ENCODE assay signal across 12 cellular contexts in genomic region chr12:53461059-53461458, GRCh38. TPM values are rescaled to one million over a fixed set of nuclear protein-coding genes. Genes with fewer than 3 reads are reported as not detected.
DNase-seq lines count a peak whose midpoint lies in the region; ATAC-seq and TF ChIP-seq lines count a peak whose summit lies in the region.
"Had no signal": no experiment of that assay in that cellular context is flagged by ENCODE, and none has a peak within 500 bp of the region (broad histone marks: within the 10 kb centered on the region; RNA-seq: fewer than 3 reads in every experiment).

No MANE protein-coding gene starts in this region.

- H3K9me3 ChIP-seq in heart right ventricle (no peaks in the 10 kb centered on the region), skeletal muscle tissue (ENCODE audit: control insufficient read depth in 3 of 3, low read length in 3 of 3) (no peaks in the 10 kb centered on the region)
- H3K9me3 ChIP-seq: ovary, thoracic aorta had no signal

- POLR2A ChIA-PET in activated CD4-positive, alpha-beta memory T cell treated with anti-CD3 and anti-CD28 coated beads, Interleukin-2, amount 10 ng/mL, durations not matched to agents 7 days and 5 days (lab: Charles Lee): interaction anchor here (1.2 to 16.7 kb wide), 2 partner anchors 13 to 31 kb away, joined by 4 to 281 read pairs; no protein-coding TSS in a partner anchor

- WGBS in heart right ventricle, 2 donors: 41 to 53% methylated on average over 3 of the region's 3 CpGs

- peak overlapping the region; percentile 58 to 63 (median 62) for H3K9ac ChIP-seq in skeletal muscle tissue (ENCODE audit: low read depth in 1 of 3, low read length in 3 of 3)

- DNase-seq in activated naive CD4-positive, alpha-beta T cell treated with anti-CD3 and anti-CD28 coated beads, Interleukin-2, amount 50 U/mL, for 16 hours: no peak
- DNase-seq in activated CD4-positive, alpha-beta memory T cell treated with anti-CD3 and anti-CD28 coated beads, Interleukin-2, amount 10 ng/mL, durations not matched to agents 7 days and 5 days: peak; percentile 11
- DNase-seq in heart right ventricle (peak in 1 of 2 donors; percentile 79), cerebellum (ENCODE audit: low spot score) (no peak), NCI-H345 treated with DMSO at 0.1 percent for 48 hours (lab: John Stamatoyannopoulos, UW; ENCODE audit: unreplicated experiment) (no peak)
- DNase-seq: HCEC 1CT, ovary had no signal

- ATAC-seq in heart right ventricle: peak; percentile 67 to 94 (median 86)
- no peak for ATAC-seq in GM21737 (IDR thresholded peaks at IDR 0.05; ENCODE audit: unreplicated experiment)

- intact Hi-C loops in heart right ventricle (cut with DNase I): no loop called here

- CTCF ChIA-PET in activated CD4-positive, alpha-beta memory T cell treated with anti-CD3 and anti-CD28 coated beads, Interleukin-2, amount 10 ng/mL, durations not matched to agents 7 days and 5 days (lab: Charles Lee): no interaction called here

- H3K27me3 Mint-ChIP-seq in activated naive CD4-positive, alpha-beta T cell treated with anti-CD3 and anti-CD28 coated beads, Interleukin-2, amount 50 U/mL, for 24 hours: no peaks in the 10 kb centered on the region
- H3K27me3 Mint-ChIP-seq in activated CD4-positive, alpha-beta memory T cell treated with anti-CD3 and anti-CD28 coated beads, Interleukin-2, amount 10 ng/mL, durations not matched to agents 7 days and 5 days: no peaks in the 10 kb centered on the region

- peak overlapping the region in 8 of 10 donors; percentile 29 to 75 (median 62) for H3K27ac ChIP-seq in heart right ventricle
- H3K27ac ChIP-seq in skeletal muscle tissue (ENCODE audit: low read depth, low read length): peak overlapping the region; percentile 78
- H3K27ac ChIP-seq: ovary, thoracic aorta had no signal

- H3K4me3 ChIP-seq in heart right ventricle (no peak overlapping the region), skeletal muscle tissue (ENCODE audit: low read length in 3 of 3) (peak overlapping the region in 2 of 3 donors; percentile 41 to 46)
- H3K4me3 ChIP-seq: ovary, thoracic aorta had no signal

- peaks cover 52% of the 10 kb centered on the region for H3K4me1 Mint-ChIP-seq in activated naive CD4-positive, alpha-beta T cell treated with anti-CD3 and anti-CD28 coated beads, Interleukin-2, amount 50 U/mL, for 24 hours
- peaks cover 45% of the 10 kb centered on the region for H3K4me1 Mint-ChIP-seq in activated CD4-positive, alpha-beta memory T cell treated with anti-CD3 and anti-CD28 coated beads, Interleukin-2, amount 10 ng/mL, durations not matched to agents 7 days and 5 days

- no peaks in the 10 kb centered on the region for H3K9me3 Mint-ChIP-seq in activated naive CD4-positive, alpha-beta T cell treated with anti-CD3 and anti-CD28 coated beads, Interleukin-2, amount 50 U/mL, for 24 hours
- no peaks in the 10 kb centered on the region for H3K9me3 Mint-ChIP-seq in activated CD4-positive, alpha-beta memory T cell treated with anti-CD3 and anti-CD28 coated beads, Interleukin-2, amount 10 ng/mL, durations not matched to agents 7 days and 5 days

- H3K36me3 Mint-ChIP-seq in activated naive CD4-positive, alpha-beta T cell treated with anti-CD3 and anti-CD28 coated beads, Interleukin-2, amount 50 U/mL, for 24 hours: peaks cover 39% of the 10 kb centered on the region
- H3K36me3 Mint-ChIP-seq in activated CD4-positive, alpha-beta memory T cell treated with anti-CD3 and anti-CD28 coated beads, Interleukin-2, amount 10 ng/mL, durations not matched to agents 7 days and 5 days (ENCODE audit: low read depth): peaks cover 90% of the 10 kb centered on the region

- peaks cover 6 to 75% (median 56%) of the 10 kb centered on the region in 9 donors for H3K4me1 ChIP-seq in heart right ventricle
- peaks cover 65 to 81% (median 65%) of the 10 kb centered on the region in 3 donors for H3K4me1 ChIP-seq in skeletal muscle tissue (ENCODE audit: control insufficient read depth in 3 of 3, insufficient read depth in 3 of 3, low read length in 3 of 3)

- H3K27me3 ChIP-seq in heart right ventricle (no peaks in the 10 kb centered on the region), skeletal muscle tissue (ENCODE audit: control insufficient read depth in 3 of 3, insufficient read depth in 3 of 3, low read length in 3 of 3) (no peaks in the 10 kb centered on the region)
- H3K27me3 ChIP-seq: ovary had no signal

- H3K4me3 Mint-ChIP-seq in activated naive CD4-positive, alpha-beta T cell treated with anti-CD3 and anti-CD28 coated beads, Interleukin-2, amount 50 U/mL, for 24 hours: peak overlapping the region; percentile 6
- H3K4me3 Mint-ChIP-seq in activated CD4-positive, alpha-beta memory T cell treated with anti-CD3 and anti-CD28 coated beads, Interleukin-2, amount 10 ng/mL, durations not matched to agents 7 days and 5 days: no peak overlapping the region

- TF ChIP-seq CTCF in heart right ventricle (IDR thresholded peaks at IDR 0.05): no peak

- H3K27ac Mint-ChIP-seq in activated naive CD4-positive, alpha-beta T cell treated with anti-CD3 and anti-CD28 coated beads, Interleukin-2, amount 50 U/mL, for 24 hours: peak overlapping the region; percentile 70
- peak overlapping the region; percentile 30 for H3K27ac Mint-ChIP-seq in activated CD4-positive, alpha-beta memory T cell treated with anti-CD3 and anti-CD28 coated beads, Interleukin-2, amount 10 ng/mL, durations not matched to agents 7 days and 5 days

- H3K36me3 ChIP-seq in heart right ventricle (peaks cover 18 to 100% (median 98%) of the 10 kb centered on the region in 9 donors), skeletal muscle tissue (ENCODE audit: control insufficient read depth in 3 of 3, insufficient read depth in 3 of 3, low read length in 3 of 3) (peaks cover 76 to 92% (median 92%) of the 10 kb centered on the region in 3 donors)
- H3K36me3 ChIP-seq: ovary had no signal

RNA-seq across cellular contexts. Expression of gene PCBP2, which starts 9.2 kb away (rescaled TPM):
- 100 to 1,000 TPM; 738 to 756 TPM for total RNA-seq in activated CD4-positive, alpha-beta memory T cell treated with anti-CD3 and anti-CD28 coated beads, Interleukin-2, amount 10 ng/mL, durations not matched to agents 7 days and 5 days
- total RNA-seq in heart right ventricle (100 to 1,000 TPM; 492 to 579 (median 559) TPM), skeletal muscle tissue (281 TPM), cerebellum (280 TPM)
- 100 to 1,000 TPM; 281 to 288 TPM for polyA plus RNA-seq in heart right ventricle

RNA-seq across cellular contexts. Expression of gene PRR13, which starts 19.5 kb away (rescaled TPM):
- total RNA-seq in activated CD4-positive, alpha-beta memory T cell treated with anti-CD3 and anti-CD28 coated beads, Interleukin-2, amount 10 ng/mL, durations not matched to agents 7 days and 5 days: 100 to 1,000 TPM; 242 to 246 TPM
- 10 to 100 TPM; 28.6 to 70.0 (median 55.4) TPM for total RNA-seq in heart right ventricle
- polyA plus RNA-seq in heart right ventricle: 100 to 1,000 TPM in 1 of 2 donors, 10 to 100 TPM in 1; 40.4 to 122 TPM
- total RNA-seq in skeletal muscle tissue: 15.7 TPM
- total RNA-seq in cerebellum: 6.2 TPM

RNA-seq across cellular contexts. Expression of gene AMHR2, which starts 37.4 kb away (rescaled TPM):
- not detected for total RNA-seq in activated CD4-positive, alpha-beta memory T cell treated with anti-CD3 and anti-CD28 coated beads, Interleukin-2, amount 10 ng/mL, durations not matched to agents 7 days and 5 days
- total RNA-seq in heart right ventricle: under 1 TPM in 5 of 10 donors, not detected in 5; 0.24 to 0.94 (median 0.64) TPM
- polyA plus RNA-seq in heart right ventricle: not detected
- total RNA-seq in skeletal muscle tissue: not detected
- total RNA-seq in cerebellum: not detected
- total RNA-seq: lung microvascular endothelial cell had no signal

RNA-seq across cellular contexts. Expression of gene MAP3K12, which starts 38.2 kb away (rescaled TPM):
- total RNA-seq in activated CD4-positive, alpha-beta memory T cell treated with anti-CD3 and anti-CD28 coated beads, Interleukin-2, amount 10 ng/mL, durations not matched to agents 7 days and 5 days: 10 to 100 TPM; 24.8 to 25.7 TPM
- total RNA-seq in heart right ventricle (10 to 100 TPM in 1 of 10 donors, 1 to 10 TPM in 9; 2.9 to 10.1 (median 4.3) TPM), skeletal muscle tissue (4.7 TPM), cerebellum (32.9 TPM)
- 10 to 100 TPM in 1 of 2 donors, 1 to 10 TPM in 1; 6.5 to 19.4 TPM for polyA plus RNA-seq in heart right ventricle

RNA-seq across cellular contexts. Expression of gene TARBP2, which starts 40.0 kb away (rescaled TPM):
- 10 to 100 TPM; 24.5 to 28.0 TPM for total RNA-seq in activated CD4-positive, alpha-beta memory T cell treated with anti-CD3 and anti-CD28 coated beads, Interleukin-2, amount 10 ng/mL, durations not matched to agents 7 days and 5 days
- total RNA-seq in heart right ventricle (10 to 100 TPM in 7 of 10 donors, 1 to 10 TPM in 3; 7.0 to 13.7 (median 11.0) TPM), skeletal muscle tissue (29.7 TPM), cerebellum (26.4 TPM)
- 10 to 100 TPM; 17.6 to 21.2 TPM for polyA plus RNA-seq in heart right ventricle

Comparison
In these comparisons a context has a peak if more than half of its experiments do, and no peak if none do; other contexts are left out.
1. H3K4me3 ChIP-seq: peak in skeletal muscle tissue (2 of 3); none in heart right ventricle (0 of 10).